16 cellular contexts compared by ENCODE assay signal in genomic region chr22:26970809-26971394, GRCh38.
"Had no signal": no experiment of that assay in that cellular context is flagged by ENCODE, and none has a peak within 500 bp of the region (broad histone marks: within the 10 kb centered on the region; RNA-seq: fewer than 3 reads in every experiment).

No MANE protein-coding gene starts in this region.

- ATAC-seq: activated naive CD8-positive, alpha-beta T cell treated with anti-CD3 and anti-CD28 coated beads, Interleukin-2, amount 50 U/mL, for 24 hours; left ventricle myocardium superior; natural killer cell had no signal

- H3K4me3 ChIP-seq: dorsolateral prefrontal cortex, tibial nerve, vagina had no signal

- FAIRE-seq: astrocyte, endometrium, kidney had no signal

- H3K27ac Mint-ChIP-seq: activated naive CD8-positive, alpha-beta T cell treated with anti-CD3 and anti-CD28 coated beads, Interleukin-2, amount 50 U/mL, for 24 hours; memory B cell; natural killer cell; T-helper 2 cell treated with Interferon-gamma antibody and Interleukin-4, amounts not matched to agents 5 μg/mL and 100 μg/mL, for 36 hours had no signal

- H3K36me3 ChIP-seq: neutrophil, tibial nerve, vagina had no signal

- H3K9me3 ChIP-seq: neutrophil, tibial nerve, vagina had no signal

- H3K4me1 ChIP-seq: parathyroid adenoma, tibial nerve, vagina had no signal

- H3K4me3 Mint-ChIP-seq: activated naive CD8-positive, alpha-beta T cell treated with anti-CD3 and anti-CD28 coated beads, Interleukin-2, amount 50 U/mL, for 24 hours; memory B cell; natural killer cell; T-helper 2 cell treated with Interferon-gamma antibody and Interleukin-4, amounts not matched to agents 5 μg/mL and 100 μg/mL, for 36 hours had no signal

- H3K27me3 ChIP-seq: tibial nerve, vagina had no signal

- H3K9me3 Mint-ChIP-seq: activated naive CD8-positive, alpha-beta T cell treated with anti-CD3 and anti-CD28 coated beads, Interleukin-2, amount 50 U/mL, for 24 hours; memory B cell; natural killer cell; T-helper 2 cell treated with Interferon-gamma antibody and Interleukin-4, amounts not matched to agents 5 μg/mL and 100 μg/mL, for 36 hours had no signal

- H3K36me3 Mint-ChIP-seq: memory B cell, natural killer cell had no signal

- DNase-seq: activated naive CD4-positive, alpha-beta T cell treated with Interleukin-2 at 50 U/mL for 16 hours; activated naive CD8-positive, alpha-beta T cell treated with anti-CD3 and anti-CD28 coated beads, Interleukin-2, amount 50 U/mL, for 24 hours; dorsolateral prefrontal cortex; kidney; left ventricle myocardium superior; natural killer cell; stimulated activated CD4-positive, alpha-beta T cell treated with anti-CD3 and anti-CD28 coated beads, Interleukin-4, amount 100 ng/mL, for 1 hour; stimulated activated naive CD4-positive, alpha-beta T cell had no signal

- H2AFZ ChIP-seq: parathyroid adenoma had no signal

- H3K27ac ChIP-seq: dorsolateral prefrontal cortex, neutrophil, parathyroid adenoma, tibial nerve, vagina had no signal

- H3K9ac ChIP-seq: parathyroid adenoma had no signal

- H3K4me1 Mint-ChIP-seq: activated naive CD8-positive, alpha-beta T cell treated with anti-CD3 and anti-CD28 coated beads, Interleukin-2, amount 50 U/mL, for 24 hours; memory B cell; natural killer cell had no signal

- H3K79me2 ChIP-seq: parathyroid adenoma had no signal
